ENCODE assay signal across 8 cellular contexts in genomic region chr20:49281059-49281912, GRCh38. TPM values are rescaled to one million over a fixed set of nuclear protein-coding genes. Genes with fewer than 3 reads are reported as not detected.
DNase-seq lines count a peak whose midpoint lies in the region; ATAC-seq lines count a peak whose summit lies in the region.

No MANE protein-coding gene starts in this region.

- H3K27ac Mint-ChIP-seq in activated CD4-positive, alpha-beta T cell treated with anti-CD3 and anti-CD28 coated beads, Interleukin-2, amount 10 ng/mL, durations not matched to agents 24 days and 14 days: peak overlapping the region; percentile 99

- peaks cover 2 to 9% of the 10 kb centered on the region in 2 donors for H3K9me3 ChIP-seq in esophagus (ENCODE audit: control insufficient read depth in 2 of 2, insufficient read depth in 1 of 2, low read depth in 1 of 2, low read length in 1 of 2)
- H3K9me3 ChIP-seq in skeletal muscle satellite cell (replicated peaks; ENCODE audit: low read length): peaks cover 15% of the 10 kb centered on the region

- H3K4me3 Mint-ChIP-seq in activated CD4-positive, alpha-beta T cell treated with anti-CD3 and anti-CD28 coated beads, Interleukin-2, amount 10 ng/mL, durations not matched to agents 24 days and 14 days: peak overlapping the region; percentile 99

- DNase-seq in activated CD4-positive, alpha-beta T cell treated with anti-CD3 and anti-CD28 coated beads, Interleukin-2, amount 10 ng/mL, durations not matched to agents 24 days and 14 days: no peak
- DNase-seq in activated CD4-positive, alpha-beta T cell treated with anti-CD3 and anti-CD28 coated beads for 4 hours: no peak
- DNase-seq in SK-MEL-5 (ENCODE audit: low read depth, low spot score) (peak; percentile 74), NCI-H446 treated with DMSO at 0.1 percent for 48 hours (lab: John Stamatoyannopoulos, UW) (no peak)

- intact Hi-C loops in activated CD4-positive, alpha-beta T cell treated with anti-CD3 and anti-CD28 coated beads, Interleukin-2, amount 10 ng/mL, durations not matched to agents 24 days and 14 days (cut with micrococcal nuclease): no loop called here

- H3K36me3 Mint-ChIP-seq in activated CD4-positive, alpha-beta T cell treated with anti-CD3 and anti-CD28 coated beads, Interleukin-2, amount 10 ng/mL, durations not matched to agents 24 days and 14 days (ENCODE audit: low read depth): peaks cover 94% of the 10 kb centered on the region

- H3K4me2 ChIP-seq in skeletal muscle satellite cell (ENCODE audit: low read length): peak overlapping the region; percentile 74

- in situ Hi-C loops in SK-MEL-5 (cut with HindIII; ENCODE audit: low pct_unique_long_range_greater_than_20kb, low sequenced_read_pairs): no loop called here

- H3K27ac ChIP-seq in esophagus (ENCODE audit: low read depth in 2 of 2, low read length in 1 of 2): peak overlapping the region; percentile 35 to 53

- H3K4me3 ChIP-seq in esophagus (ENCODE audit: low read depth in 1 of 2, low read length in 2 of 2) (peak overlapping the region in 1 of 2 donors; percentile 100), skeletal muscle satellite cell (ENCODE audit: low read length) (peak overlapping the region; percentile 81)

- H3K27me3 ChIP-seq in esophagus (ENCODE audit: control insufficient read depth in 1 of 2, insufficient read depth in 2 of 2, low read length in 2 of 2) (no peaks in the 10 kb centered on the region), skeletal muscle satellite cell (ENCODE audit: control insufficient read depth, insufficient read depth, low read length) (no peaks in the 10 kb centered on the region)

- peaks cover 27 to 32% of the 10 kb centered on the region in 2 donors for H3K36me3 ChIP-seq in esophagus (ENCODE audit: control insufficient read depth in 2 of 2, insufficient read depth in 2 of 2, low read length in 1 of 2)
- peaks cover 74% of the 10 kb centered on the region for H3K36me3 ChIP-seq in skeletal muscle satellite cell (ENCODE audit: insufficient read depth, low read length)

- peaks cover 58% of the 10 kb centered on the region for H3K4me1 Mint-ChIP-seq in activated CD4-positive, alpha-beta T cell treated with anti-CD3 and anti-CD28 coated beads, Interleukin-2, amount 10 ng/mL, durations not matched to agents 24 days and 14 days

- no peak for ATAC-seq in GM21528 (IDR thresholded peaks at IDR 0.05; ENCODE audit: low FRiP score, unreplicated experiment)
- no peak for ATAC-seq in activated CD4-positive, CD25-positive, alpha-beta regulatory T cell treated with anti-CD3 and anti-CD28 coated beads, Interleukin-2, amount 50 U/mL, for 24 hours

- WGBS in esophagus, 2 donors: 59 to 64% methylated on average over 13 of the region's 13 CpGs

- H3K4me1 ChIP-seq in esophagus (ENCODE audit: control insufficient read depth in 2 of 2, insufficient read depth in 2 of 2, low read length in 1 of 2): peaks cover 0 to 4% of the 10 kb centered on the region in 2 donors
- H3K4me1 ChIP-seq in skeletal muscle satellite cell (ENCODE audit: control insufficient read depth, insufficient read depth, low read length): peaks cover 42% of the 10 kb centered on the region

- H3K27me3 Mint-ChIP-seq in activated CD4-positive, alpha-beta T cell treated with anti-CD3 and anti-CD28 coated beads, Interleukin-2, amount 10 ng/mL, durations not matched to agents 24 days and 14 days: no peaks in the 10 kb centered on the region

- no peak overlapping the region for H3K9ac ChIP-seq in skeletal muscle satellite cell (ENCODE audit: low read depth, low read length)

- H3K9me3 Mint-ChIP-seq in activated CD4-positive, alpha-beta T cell treated with anti-CD3 and anti-CD28 coated beads, Interleukin-2, amount 10 ng/mL, durations not matched to agents 24 days and 14 days: peaks cover 46% of the 10 kb centered on the region

RNA-seq across cellular contexts. Expression of gene ZNFX1, which starts 3.4 kb away (rescaled TPM):
- 61.2 and 61.5 TPM in 2 replicates for total RNA-seq in activated CD4-positive, alpha-beta T cell treated with anti-CD3 and anti-CD28 coated beads, Interleukin-2, amount 10 ng/mL, durations not matched to agents 24 days and 14 days
- total RNA-seq in SK-MEL-5 (2014; rRNA removed; shearing (Covaris generic)): 20.3 and 21.0 TPM in 2 replicates
- polyA plus RNA-seq in SK-MEL-5 (2015; cell fraction: cytosol; rRNA removed): 18.9 and 25.4 TPM in 2 replicates
- 16.0 and 17.8 TPM in 2 replicates for polyA plus RNA-seq in SK-MEL-5 (2015; cell fraction: nucleus; rRNA removed)
- 1 to 10 TPM; 4.4 to 5.2 TPM for polyA plus RNA-seq in esophagus
- 34.5 and 35.2 TPM in 2 replicates for total RNA-seq in skeletal muscle satellite cell (2012; rRNA removed)
